In the genomic region with DNA sequence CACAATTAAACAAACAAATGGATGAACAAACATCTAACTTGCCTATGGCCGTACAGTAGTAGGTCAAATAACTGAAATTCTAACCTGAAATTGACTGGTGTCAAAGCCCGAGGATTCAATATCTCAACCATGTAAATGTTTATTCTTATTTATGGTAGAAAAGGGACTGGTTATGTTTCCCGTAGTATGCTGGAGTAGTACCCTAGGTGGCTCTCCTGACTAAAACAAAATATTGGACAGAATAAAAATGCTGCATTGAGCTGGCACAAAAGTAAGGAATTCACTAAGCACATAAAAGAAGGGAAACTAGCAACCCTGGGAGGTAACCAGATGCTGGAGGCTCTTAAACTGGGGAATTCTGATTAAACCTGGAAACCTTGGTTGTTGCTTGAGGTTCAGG, we compare ENCODE assay signal across 31 cellular contexts.
DNase-seq lines count a peak whose midpoint lies in the region; ATAC-seq and TF ChIP-seq lines count a peak whose summit lies in the region.
"Had no signal": no experiment of that assay in that cellular context is flagged by ENCODE, and none has a peak within 500 bp of the region (broad histone marks: within the 10 kb centered on the region; RNA-seq: fewer than 3 reads in every experiment).

No MANE protein-coding gene starts in this region.

- no peaks in the 10 kb centered on the region for H4K20me1 ChIP-seq in mammary epithelial cell (ENCODE audit: insufficient read depth, low read length)

- H3K27ac ChIP-seq in mammary epithelial cell (ENCODE audit: insufficient read depth, low read depth, low read length) (no peak overlapping the region), dorsolateral prefrontal cortex (no peak overlapping the region)
- H3K27ac ChIP-seq: colonic mucosa, gastrocnemius medialis, hepatocyte, neutrophil, prostate gland, suprapubic skin, upper lobe of right lung, WERI-Rb-1 had no signal

- no peak overlapping the region for H3K9ac ChIP-seq in mammary epithelial cell (ENCODE audit: insufficient read depth, low read length)

- H3K27me3 ChIP-seq in mammary epithelial cell (ENCODE audit: insufficient read depth, low read length) (no peaks in the 10 kb centered on the region), dorsolateral prefrontal cortex (no peaks in the 10 kb centered on the region)
- H3K27me3 ChIP-seq: colonic mucosa, gastrocnemius medialis, hepatocyte, neutrophil, suprapubic skin, upper lobe of right lung had no signal

- no peak overlapping the region for H3K4me2 ChIP-seq in mammary epithelial cell (ENCODE audit: insufficient read depth, low read depth, low read length)
- H3K4me2 ChIP-seq: hepatocyte had no signal

- no peaks in the 10 kb centered on the region for H3K36me3 ChIP-seq in mammary epithelial cell (ENCODE audit: insufficient read depth, low read length)
- H3K36me3 ChIP-seq: colonic mucosa, gastrocnemius medialis, neutrophil, prostate gland, suprapubic skin, upper lobe of right lung, WERI-Rb-1 had no signal

- TF ChIP-seq CTCF in mammary epithelial cell (conservative IDR thresholded peaks at IDR 0.05 in 1 of 2, IDR thresholded peaks at IDR 0.05 in 1 of 2; ENCODE audit: extremely low read depth in 1 of 2, insufficient read depth in 1 of 2, low read depth in 1 of 2, low read length in 2 of 2) (peak in 1 of 2 donors; percentile 28), retinal pigment epithelial cell (conservative IDR thresholded peaks at IDR 0.05; ENCODE audit: low read depth, low read length) (peak; percentile 23), dorsolateral prefrontal cortex (IDR thresholded peaks at IDR 0.05 in 54 of 56, conservative IDR thresholded peaks at IDR 0.05 in 2 of 56; ENCODE audit: low read depth in 1 of 56, partially characterized antibody in 56 of 56) (no peak)

- peaks cover 9% of the 10 kb centered on the region for H3K4me1 ChIP-seq in mammary epithelial cell (ENCODE audit: insufficient read depth, low read length)
- H3K4me1 ChIP-seq: colonic mucosa, gastrocnemius medialis, prostate gland, suprapubic skin, upper lobe of right lung had no signal

- intact Hi-C loops in mammary epithelial cell (cut with micrococcal nuclease) (loop anchor here (1.0 kb wide), 3 partner anchors 207 to 566 kb away; partner anchors contain the start of gene PRDM1), dorsolateral prefrontal cortex (cut with DNase I) (no loop called here), left ventricle myocardium superior (cut with micrococcal nuclease) (no loop called here)

- no peaks in the 10 kb centered on the region for H3K9me3 ChIP-seq in mammary epithelial cell (replicated peaks; ENCODE audit: insufficient read depth, low read length)
- H3K9me3 ChIP-seq: colonic mucosa, gastrocnemius medialis, neutrophil, prostate gland, suprapubic skin, upper lobe of right lung had no signal

- ATAC-seq in left ventricle myocardium superior = no peak
- ATAC-seq in HG03159 (IDR thresholded peaks at IDR 0.05; ENCODE audit: unreplicated experiment) = no peak
- ATAC-seq: activated naive CD8-positive, alpha-beta T cell treated with anti-CD3 and anti-CD28 coated beads, Interleukin-2, amount 50 U/mL, for 24 hours; activated T-cell treated with anti-CD3 and anti-CD28 coated beads, Interleukin-2, amount 50 U/mL, for 4 hours; effector memory CD8-positive, alpha-beta T cell; gastrocnemius medialis; left colon; upper lobe of right lung had no signal

- H3K79me2 ChIP-seq in mammary epithelial cell (ENCODE audit: insufficient read depth, low read length) = no peaks in the 10 kb centered on the region
- H3K79me2 ChIP-seq: hepatocyte had no signal

- no TSS peak for BruUV-seq in mammary epithelial cell (replicated peaks; lab: Mats Ljungman, UMichigan)

- DNase-seq in ELR (ENCODE audit: low read depth) (peak; percentile 25), M059J (ENCODE audit: low read depth) (peak; percentile 69), mammary epithelial cell (peak; percentile 15), retinal pigment epithelial cell (ENCODE audit: low read depth) (no peak), dorsolateral prefrontal cortex (no peak), left ventricle myocardium superior (no peak)
- DNase-seq: activated CD4-positive, alpha-beta T cell treated with anti-CD3 and anti-CD28 coated beads for 48 hours; activated naive CD8-positive, alpha-beta T cell treated with anti-CD3 and anti-CD28 coated beads, Interleukin-2, amount 50 U/mL, for 24 hours; activated T-cell treated with anti-CD3 and anti-CD28 coated beads, Interleukin-2, amount 50 U/mL, for 4 hours; AML-193; CD4-positive, alpha-beta memory T cell; colonic mucosa; effector memory CD8-positive, alpha-beta T cell; gastrocnemius medialis; GF-D8; HCEC 1CT; KG1; left colon; mesendoderm; MV-4-11; NCI-H1436 treated with DMSO at 0.1 percent for 48 hours; NCI-H345; NCI-H774; stimulated activated naive CD4-positive, alpha-beta T cell; upper lobe of right lung; WERI-Rb-1 had no signal

- CTCF ChIA-PET in mammary epithelial cell (lab: Charles Lee; ENCODE audit: low non-redundant PET) = interaction anchor here (0.5 to 0.6 kb wide), 2 partner anchors 117 to 703 kb away, joined by 3 to 5 read pairs; no protein-coding TSS in a partner anchor

- peak overlapping the region; percentile 4 for H2AFZ ChIP-seq in mammary epithelial cell (ENCODE audit: low read depth, low read length)
- H2AFZ ChIP-seq: hepatocyte had no signal

- in situ Hi-C loops in mammary epithelial cell (cut with MboI; ENCODE audit: low sequenced_read_pairs in 2 of 2) = no loop called here

- dilution Hi-C loops in mammary epithelial cell (cut with HindIII; ENCODE audit: low sequenced_read_pairs) = no loop called here

- WGBS in mammary epithelial cell (ENCODE audit: low coverage, missing lambda C conversion rate) = 81% methylated on average over 3 of the region's 3 CpGs

- H3K4me3 ChIP-seq in mammary epithelial cell (replicated peaks in 1 of 3; ENCODE audit: insufficient read depth in 1 of 3, low read depth in 2 of 3, low read length in 3 of 3) = no peak overlapping the region
- no peak overlapping the region for H3K4me3 ChIP-seq in retinal pigment epithelial cell (ENCODE audit: low read length)
- no peak overlapping the region for H3K4me3 ChIP-seq in dorsolateral prefrontal cortex
- H3K4me3 ChIP-seq: colonic mucosa, gastrocnemius medialis, hepatocyte, prostate gland, suprapubic skin, upper lobe of right lung had no signal

Comparison
In these comparisons a context has a peak if more than half of its experiments do, and no peak if none do; other contexts are left out.
1. DNase-seq: peak in ELR (single experiment), M059J (single experiment) and mammary epithelial cell (single experiment); none in retinal pigment epithelial cell (single experiment), dorsolateral prefrontal cortex (0 of 10) and left ventricle myocardium superior (single experiment).